7 cellular contexts compared by ENCODE assay signal in the genomic region with DNA sequence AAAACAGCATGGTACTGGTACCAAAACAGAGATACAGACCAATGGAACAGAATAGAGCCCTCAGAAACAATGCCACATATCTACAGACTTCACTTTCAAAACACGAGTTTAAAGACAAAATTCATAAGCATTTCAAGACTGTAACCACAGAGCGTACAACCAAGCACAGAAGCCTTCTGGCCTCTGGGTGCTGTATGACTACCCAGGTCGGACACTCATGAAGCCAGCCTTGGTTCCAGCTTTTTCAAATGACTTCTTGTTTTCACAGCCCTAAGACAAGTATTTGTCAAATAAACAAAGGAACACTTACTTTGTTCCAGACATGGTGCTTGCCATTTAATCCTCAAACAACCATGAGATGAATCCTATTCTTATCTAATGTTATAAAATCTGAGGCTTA.
"Had no signal": no experiment of that assay in that cellular context is flagged by ENCODE, and none has a peak within 500 bp of the region (broad histone marks: within the 10 kb centered on the region; RNA-seq: fewer than 3 reads in every experiment).

No MANE protein-coding gene starts in this region.

- ATAC-seq: HepG2, K562 had no signal

- DNase-seq: IMR-90, KBM-7, KG1 had no signal

- H3K4me3 ChIP-seq: K562 had no signal

- H3K27ac ChIP-seq: HL-60, KMS-11 had no signal
